ENCODE assay signal across 1 cellular context in the genomic region with DNA sequence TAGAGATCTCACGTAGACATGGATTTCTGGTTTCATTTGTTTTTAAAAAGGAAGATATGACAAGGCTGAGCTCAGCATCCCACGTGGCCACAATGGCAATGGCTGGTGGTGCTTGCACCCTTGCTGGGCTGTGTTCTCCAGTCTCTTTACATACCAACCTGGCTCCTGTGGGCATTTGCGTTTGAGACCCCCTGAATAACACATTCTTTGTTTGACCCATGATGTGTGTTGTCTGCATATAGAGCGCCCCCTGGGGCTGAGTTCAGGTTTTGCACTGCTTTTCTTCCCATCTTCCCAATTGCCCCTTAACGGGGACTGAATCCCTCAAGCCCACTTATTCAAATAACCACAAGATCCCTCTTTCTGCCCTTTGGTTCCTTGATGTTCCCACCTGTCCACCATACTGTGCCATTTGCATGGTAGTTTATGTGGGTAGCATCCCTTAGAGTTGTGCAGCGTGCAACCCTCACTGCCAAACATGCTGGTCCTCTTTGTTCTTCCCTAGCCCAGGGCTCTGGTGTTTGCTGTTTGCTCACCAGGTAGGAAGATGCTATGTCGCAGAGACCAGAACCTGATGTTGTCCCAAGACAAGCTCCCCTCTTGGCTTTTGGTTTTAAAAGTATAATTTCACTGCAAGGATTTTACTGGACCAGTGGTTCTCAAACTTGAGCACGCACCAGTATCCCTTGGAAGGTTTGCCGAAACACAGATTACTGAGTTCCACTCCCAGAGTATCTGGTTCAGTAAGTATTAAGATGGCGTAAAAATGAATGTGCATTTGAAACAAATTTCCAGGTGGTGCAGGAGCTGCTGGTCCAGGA.
TF ChIP-seq lines count a peak whose summit lies in the region.

No MANE protein-coding gene starts in this region.

TF ChIP-seq in K562, 482 proteins besides CTCF, POLR2A, EP300 and RAD21 (continued from another document):
- TF ChIP-seq, protein P1, sequence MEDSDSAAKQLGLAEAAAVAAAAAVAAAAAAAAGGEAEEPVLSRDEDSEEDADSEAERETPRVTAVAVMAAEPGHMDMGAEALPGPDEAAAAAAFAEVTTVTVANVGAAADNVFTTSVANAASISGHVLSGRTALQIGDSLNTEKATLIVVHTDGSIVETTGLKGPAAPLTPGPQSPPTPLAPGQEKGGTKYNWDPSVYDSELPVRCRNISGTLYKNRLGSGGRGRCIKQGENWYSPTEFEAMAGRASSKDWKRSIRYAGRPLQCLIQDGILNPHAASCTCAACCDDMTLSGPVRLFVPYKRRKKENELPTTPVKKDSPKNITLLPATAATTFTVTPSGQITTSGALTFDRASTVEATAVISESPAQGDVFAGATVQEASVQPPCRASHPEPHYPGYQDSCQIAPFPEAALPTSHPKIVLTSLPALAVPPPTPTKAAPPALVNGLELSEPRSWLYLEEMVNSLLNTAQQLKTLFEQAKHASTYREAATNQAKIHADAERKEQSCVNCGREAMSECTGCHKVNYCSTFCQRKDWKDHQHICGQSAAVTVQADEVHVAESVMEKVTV (CRISPR knock-in tag; IDR thresholded peaks at IDR 0.05) = peak; percentile 32; the same call in 1 of the 2 replicates
- TF ChIP-seq TOE1 (IDR thresholded peaks at IDR 0.05; ENCODE audit: borderline replicate concordance) (no peak), TOE1 (CRISPR knock-in tag; IDR thresholded peaks at IDR 0.05; ENCODE audit: borderline replicate concordance, low read depth) (no peak), ZNF143 (CRISPR knock-in tag; IDR thresholded peaks at IDR 0.05) (no peak), RBM17 (IDR thresholded peaks at IDR 0.05; ENCODE audit: borderline replicate concordance, low read depth, low read length) (no peak), SPI1 (IDR thresholded peaks at IDR 0.05; ENCODE audit: borderline replicate concordance, low read depth, low read length) (no peak), EP400 (IDR thresholded peaks at IDR 0.05) (no peak), KLF1 (tag; IDR thresholded peaks at IDR 0.05) (no peak), PHF20 (IDR thresholded peaks at IDR 0.05; ENCODE audit: partially characterized antibody) (no peak)
- TF ChIP-seq, protein P2, sequence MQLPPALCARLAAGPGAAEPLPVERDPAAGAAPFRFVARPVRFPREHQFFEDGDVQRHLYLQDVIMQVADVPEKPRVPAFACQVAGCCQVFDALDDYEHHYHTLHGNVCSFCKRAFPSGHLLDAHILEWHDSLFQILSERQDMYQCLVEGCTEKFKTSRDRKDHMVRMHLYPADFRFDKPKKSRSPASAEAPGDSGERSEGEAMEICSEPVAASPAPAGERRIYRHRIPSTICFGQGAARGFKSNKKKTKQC (CRISPR knock-in tag; IDR thresholded peaks at IDR 0.05) = no peak
- TF ChIP-seq, protein P3, sequence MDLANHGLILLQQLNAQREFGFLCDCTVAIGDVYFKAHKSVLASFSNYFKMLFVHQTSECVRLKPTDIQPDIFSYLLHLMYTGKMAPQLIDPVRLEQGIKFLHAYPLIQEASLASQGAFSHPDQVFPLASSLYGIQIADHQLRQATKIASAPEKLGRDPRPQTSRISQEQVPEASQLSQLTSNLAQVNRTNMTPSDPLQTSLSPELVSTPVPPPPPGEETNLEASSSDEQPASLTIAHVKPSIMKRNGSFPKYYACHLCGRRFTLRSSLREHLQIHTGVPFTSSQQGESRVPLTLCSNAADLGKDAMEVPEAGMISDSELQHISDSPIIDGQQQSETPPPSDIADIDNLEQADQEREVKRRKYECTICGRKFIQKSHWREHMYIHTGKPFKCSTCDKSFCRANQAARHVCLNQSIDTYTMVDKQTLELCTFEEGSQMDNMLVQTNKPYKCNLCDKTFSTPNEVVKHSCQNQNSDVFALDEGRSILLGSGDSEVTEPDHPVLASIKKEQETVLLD (IDR thresholded peaks at IDR 0.05) = no peak
- TF ChIP-seq, protein P4, sequence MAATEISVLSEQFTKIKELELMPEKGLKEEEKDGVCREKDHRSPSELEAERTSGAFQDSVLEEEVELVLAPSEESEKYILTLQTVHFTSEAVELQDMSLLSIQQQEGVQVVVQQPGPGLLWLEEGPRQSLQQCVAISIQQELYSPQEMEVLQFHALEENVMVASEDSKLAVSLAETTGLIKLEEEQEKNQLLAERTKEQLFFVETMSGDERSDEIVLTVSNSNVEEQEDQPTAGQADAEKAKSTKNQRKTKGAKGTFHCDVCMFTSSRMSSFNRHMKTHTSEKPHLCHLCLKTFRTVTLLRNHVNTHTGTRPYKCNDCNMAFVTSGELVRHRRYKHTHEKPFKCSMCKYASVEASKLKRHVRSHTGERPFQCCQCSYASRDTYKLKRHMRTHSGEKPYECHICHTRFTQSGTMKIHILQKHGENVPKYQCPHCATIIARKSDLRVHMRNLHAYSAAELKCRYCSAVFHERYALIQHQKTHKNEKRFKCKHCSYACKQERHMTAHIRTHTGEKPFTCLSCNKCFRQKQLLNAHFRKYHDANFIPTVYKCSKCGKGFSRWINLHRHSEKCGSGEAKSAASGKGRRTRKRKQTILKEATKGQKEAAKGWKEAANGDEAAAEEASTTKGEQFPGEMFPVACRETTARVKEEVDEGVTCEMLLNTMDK (IDR thresholded peaks at IDR 0.05; ENCODE audit: borderline replicate concordance, insufficient read depth, low read depth, low read length, poor library complexity, severe bottlenecking) = no peak
- TF ChIP-seq, protein P5, sequence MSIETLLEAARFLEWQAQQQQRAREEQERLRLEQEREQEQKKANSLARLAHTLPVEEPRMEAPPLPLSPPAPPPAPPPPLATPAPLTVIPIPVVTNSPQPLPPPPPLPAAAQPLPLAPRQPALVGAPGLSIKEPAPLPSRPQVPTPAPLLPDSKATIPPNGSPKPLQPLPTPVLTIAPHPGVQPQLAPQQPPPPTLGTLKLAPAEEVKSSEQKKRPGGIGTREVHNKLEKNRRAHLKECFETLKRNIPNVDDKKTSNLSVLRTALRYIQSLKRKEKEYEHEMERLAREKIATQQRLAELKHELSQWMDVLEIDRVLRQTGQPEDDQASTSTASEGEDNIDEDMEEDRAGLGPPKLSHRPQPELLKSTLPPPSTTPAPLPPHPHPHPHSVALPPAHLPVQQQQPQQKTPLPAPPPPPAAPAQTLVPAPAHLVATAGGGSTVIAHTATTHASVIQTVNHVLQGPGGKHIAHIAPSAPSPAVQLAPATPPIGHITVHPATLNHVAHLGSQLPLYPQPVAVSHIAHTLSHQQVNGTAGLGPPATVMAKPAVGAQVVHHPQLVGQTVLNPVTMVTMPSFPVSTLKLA (conservative IDR thresholded peaks at IDR 0.05) = peak in 1 of 2 experiments; percentile 36; a peak in 1 of 4 replicates
- TF ChIP-seq, protein P6, sequence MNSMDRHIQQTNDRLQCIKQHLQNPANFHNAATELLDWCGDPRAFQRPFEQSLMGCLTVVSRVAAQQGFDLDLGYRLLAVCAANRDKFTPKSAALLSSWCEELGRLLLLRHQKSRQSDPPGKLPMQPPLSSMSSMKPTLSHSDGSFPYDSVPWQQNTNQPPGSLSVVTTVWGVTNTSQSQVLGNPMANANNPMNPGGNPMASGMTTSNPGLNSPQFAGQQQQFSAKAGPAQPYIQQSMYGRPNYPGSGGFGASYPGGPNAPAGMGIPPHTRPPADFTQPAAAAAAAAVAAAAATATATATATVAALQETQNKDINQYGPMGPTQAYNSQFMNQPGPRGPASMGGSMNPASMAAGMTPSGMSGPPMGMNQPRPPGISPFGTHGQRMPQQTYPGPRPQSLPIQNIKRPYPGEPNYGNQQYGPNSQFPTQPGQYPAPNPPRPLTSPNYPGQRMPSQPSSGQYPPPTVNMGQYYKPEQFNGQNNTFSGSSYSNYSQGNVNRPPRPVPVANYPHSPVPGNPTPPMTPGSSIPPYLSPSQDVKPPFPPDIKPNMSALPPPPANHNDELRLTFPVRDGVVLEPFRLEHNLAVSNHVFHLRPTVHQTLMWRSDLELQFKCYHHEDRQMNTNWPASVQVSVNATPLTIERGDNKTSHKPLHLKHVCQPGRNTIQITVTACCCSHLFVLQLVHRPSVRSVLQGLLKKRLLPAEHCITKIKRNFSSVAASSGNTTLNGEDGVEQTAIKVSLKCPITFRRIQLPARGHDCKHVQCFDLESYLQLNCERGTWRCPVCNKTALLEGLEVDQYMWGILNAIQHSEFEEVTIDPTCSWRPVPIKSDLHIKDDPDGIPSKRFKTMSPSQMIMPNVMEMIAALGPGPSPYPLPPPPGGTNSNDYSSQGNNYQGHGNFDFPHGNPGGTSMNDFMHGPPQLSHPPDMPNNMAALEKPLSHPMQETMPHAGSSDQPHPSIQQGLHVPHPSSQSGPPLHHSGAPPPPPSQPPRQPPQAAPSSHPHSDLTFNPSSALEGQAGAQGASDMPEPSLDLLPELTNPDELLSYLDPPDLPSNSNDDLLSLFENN (IDR thresholded peaks at IDR 0.05; ENCODE audit: low read depth in 2 of 2, low read length in 2 of 2) = no peak
- TF ChIP-seq, protein P7, sequence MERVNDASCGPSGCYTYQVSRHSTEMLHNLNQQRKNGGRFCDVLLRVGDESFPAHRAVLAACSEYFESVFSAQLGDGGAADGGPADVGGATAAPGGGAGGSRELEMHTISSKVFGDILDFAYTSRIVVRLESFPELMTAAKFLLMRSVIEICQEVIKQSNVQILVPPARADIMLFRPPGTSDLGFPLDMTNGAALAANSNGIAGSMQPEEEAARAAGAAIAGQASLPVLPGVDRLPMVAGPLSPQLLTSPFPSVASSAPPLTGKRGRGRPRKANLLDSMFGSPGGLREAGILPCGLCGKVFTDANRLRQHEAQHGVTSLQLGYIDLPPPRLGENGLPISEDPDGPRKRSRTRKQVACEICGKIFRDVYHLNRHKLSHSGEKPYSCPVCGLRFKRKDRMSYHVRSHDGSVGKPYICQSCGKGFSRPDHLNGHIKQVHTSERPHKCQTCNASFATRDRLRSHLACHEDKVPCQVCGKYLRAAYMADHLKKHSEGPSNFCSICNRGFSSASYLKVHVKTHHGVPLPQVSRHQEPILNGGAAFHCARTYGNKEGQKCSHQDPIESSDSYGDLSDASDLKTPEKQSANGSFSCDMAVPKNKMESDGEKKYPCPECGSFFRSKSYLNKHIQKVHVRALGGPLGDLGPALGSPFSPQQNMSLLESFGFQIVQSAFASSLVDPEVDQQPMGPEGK (CRISPR knock-in tag; IDR thresholded peaks at IDR 0.05; ENCODE audit: borderline replicate concordance) = no peak
- TF ChIP-seq, protein P8, sequence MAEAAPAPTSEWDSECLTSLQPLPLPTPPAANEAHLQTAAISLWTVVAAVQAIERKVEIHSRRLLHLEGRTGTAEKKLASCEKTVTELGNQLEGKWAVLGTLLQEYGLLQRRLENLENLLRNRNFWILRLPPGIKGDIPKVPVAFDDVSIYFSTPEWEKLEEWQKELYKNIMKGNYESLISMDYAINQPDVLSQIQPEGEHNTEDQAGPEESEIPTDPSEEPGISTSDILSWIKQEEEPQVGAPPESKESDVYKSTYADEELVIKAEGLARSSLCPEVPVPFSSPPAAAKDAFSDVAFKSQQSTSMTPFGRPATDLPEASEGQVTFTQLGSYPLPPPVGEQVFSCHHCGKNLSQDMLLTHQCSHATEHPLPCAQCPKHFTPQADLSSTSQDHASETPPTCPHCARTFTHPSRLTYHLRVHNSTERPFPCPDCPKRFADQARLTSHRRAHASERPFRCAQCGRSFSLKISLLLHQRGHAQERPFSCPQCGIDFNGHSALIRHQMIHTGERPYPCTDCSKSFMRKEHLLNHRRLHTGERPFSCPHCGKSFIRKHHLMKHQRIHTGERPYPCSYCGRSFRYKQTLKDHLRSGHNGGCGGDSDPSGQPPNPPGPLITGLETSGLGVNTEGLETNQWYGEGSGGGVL (CRISPR knock-in tag; IDR thresholded peaks at IDR 0.05) = no peak
TF ChIP-seq in K562: peak in this region for 3.
